3 cellular contexts compared by ENCODE assay signal in genomic region chr2:200767111-200767885, GRCh38.
TF ChIP-seq lines count a peak whose summit lies in the region.

No MANE protein-coding gene starts in this region.

TF ChIP-seq in SK-N-SH, 30 proteins besides CTCF, POLR2A, EP300 and RAD21 (continued from another document):
- TF ChIP-seq, protein P1, sequence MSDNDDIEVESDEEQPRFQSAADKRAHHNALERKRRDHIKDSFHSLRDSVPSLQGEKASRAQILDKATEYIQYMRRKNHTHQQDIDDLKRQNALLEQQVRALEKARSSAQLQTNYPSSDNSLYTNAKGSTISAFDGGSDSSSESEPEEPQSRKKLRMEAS (IDR thresholded peaks at IDR 0.05; ENCODE audit: low read depth), result no peak
- no peak for TF ChIP-seq ZBTB33 (IDR thresholded peaks at IDR 0.05; ENCODE audit: borderline replicate concordance, low read depth)
- TF ChIP-seq SIN3A (IDR thresholded peaks at IDR 0.05; ENCODE audit: borderline replicate concordance, low read depth, low read length), result no peak
- no peak for TF ChIP-seq FOXM1 (IDR thresholded peaks at IDR 0.05; ENCODE audit: low read depth)
- 0 out of 2 replicates have a peak, but pooled peaks have one; percentile 15 for TF ChIP-seq TCF12 (IDR thresholded peaks at IDR 0.05)
- no peak for TF ChIP-seq MEF2A (IDR thresholded peaks at IDR 0.05; ENCODE audit: borderline replicate concordance, low read depth)
TF ChIP-seq in SK-N-SH: peak in this region for 1.

TF ChIP-seq in SK-N-SH treated with all-trans-retinoic acid at 6 μM for 48 hours, 23 proteins besides CTCF, POLR2A, EP300 and RAD21 (continued from another document):
- TF ChIP-seq POU6F1 (CRISPR knock-in tag; IDR thresholded peaks at IDR 0.05; ENCODE audit: borderline replicate concordance, low read depth) (no peak), CSDC2 (CRISPR knock-in tag; IDR thresholded peaks at IDR 0.05) (no peak), PPARA (CRISPR knock-in tag; IDR thresholded peaks at IDR 0.05; ENCODE audit: borderline replicate concordance) (no peak), OSR1 (CRISPR knock-in tag; IDR thresholded peaks at IDR 0.05) (no peak), ZFP3 (CRISPR knock-in tag; IDR thresholded peaks at IDR 0.05) (no peak), TCF4 (CRISPR knock-in tag; IDR thresholded peaks at IDR 0.05; ENCODE audit: borderline replicate concordance) (no peak), ZNF8 (CRISPR knock-in tag; IDR thresholded peaks at IDR 0.05) (no peak), CREB5 (CRISPR knock-in tag; IDR thresholded peaks at IDR 0.05; ENCODE audit: low read depth) (no peak), ZNF70 (CRISPR knock-in tag; IDR thresholded peaks at IDR 0.05) (no peak), CSRNP3 (CRISPR knock-in tag; IDR thresholded peaks at IDR 0.05) (no peak), BACH2 (CRISPR knock-in tag; IDR thresholded peaks at IDR 0.05; ENCODE audit: borderline replicate concordance) (no peak), TSHZ2 (CRISPR knock-in tag; IDR thresholded peaks at IDR 0.05) (no peak), ZNF565 (CRISPR knock-in tag; conservative IDR thresholded peaks at IDR 0.05; ENCODE audit: low read depth) (no peak), PATZ1 (CRISPR knock-in tag; IDR thresholded peaks at IDR 0.05; ENCODE audit: borderline replicate concordance) (no peak), ESRRG (CRISPR knock-in tag; IDR thresholded peaks at IDR 0.05) (no peak)

TF ChIP-seq in K562, 482 proteins besides CTCF, POLR2A, EP300 and RAD21:
- TF ChIP-seq, protein P2, sequence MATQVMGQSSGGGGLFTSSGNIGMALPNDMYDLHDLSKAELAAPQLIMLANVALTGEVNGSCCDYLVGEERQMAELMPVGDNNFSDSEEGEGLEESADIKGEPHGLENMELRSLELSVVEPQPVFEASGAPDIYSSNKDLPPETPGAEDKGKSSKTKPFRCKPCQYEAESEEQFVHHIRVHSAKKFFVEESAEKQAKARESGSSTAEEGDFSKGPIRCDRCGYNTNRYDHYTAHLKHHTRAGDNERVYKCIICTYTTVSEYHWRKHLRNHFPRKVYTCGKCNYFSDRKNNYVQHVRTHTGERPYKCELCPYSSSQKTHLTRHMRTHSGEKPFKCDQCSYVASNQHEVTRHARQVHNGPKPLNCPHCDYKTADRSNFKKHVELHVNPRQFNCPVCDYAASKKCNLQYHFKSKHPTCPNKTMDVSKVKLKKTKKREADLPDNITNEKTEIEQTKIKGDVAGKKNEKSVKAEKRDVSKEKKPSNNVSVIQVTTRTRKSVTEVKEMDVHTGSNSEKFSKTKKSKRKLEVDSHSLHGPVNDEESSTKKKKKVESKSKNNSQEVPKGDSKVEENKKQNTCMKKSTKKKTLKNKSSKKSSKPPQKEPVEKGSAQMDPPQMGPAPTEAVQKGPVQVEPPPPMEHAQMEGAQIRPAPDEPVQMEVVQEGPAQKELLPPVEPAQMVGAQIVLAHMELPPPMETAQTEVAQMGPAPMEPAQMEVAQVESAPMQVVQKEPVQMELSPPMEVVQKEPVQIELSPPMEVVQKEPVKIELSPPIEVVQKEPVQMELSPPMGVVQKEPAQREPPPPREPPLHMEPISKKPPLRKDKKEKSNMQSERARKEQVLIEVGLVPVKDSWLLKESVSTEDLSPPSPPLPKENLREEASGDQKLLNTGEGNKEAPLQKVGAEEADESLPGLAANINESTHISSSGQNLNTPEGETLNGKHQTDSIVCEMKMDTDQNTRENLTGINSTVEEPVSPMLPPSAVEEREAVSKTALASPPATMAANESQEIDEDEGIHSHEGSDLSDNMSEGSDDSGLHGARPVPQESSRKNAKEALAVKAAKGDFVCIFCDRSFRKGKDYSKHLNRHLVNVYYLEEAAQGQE (CRISPR knock-in tag; IDR thresholded peaks at IDR 0.05; ENCODE audit: low read depth), result no peak
- no peak for TF ChIP-seq MAZ (CRISPR knock-in tag; conservative IDR thresholded peaks at IDR 0.05 in 1 of 2, IDR thresholded peaks at IDR 0.05 in 1 of 2)
- TF ChIP-seq ZBTB43 (CRISPR knock-in tag; IDR thresholded peaks at IDR 0.05), result no peak
- TF ChIP-seq ZNF561 (CRISPR knock-in tag; conservative IDR thresholded peaks at IDR 0.05), result no peak
- no peak for TF ChIP-seq ZNF408 (CRISPR knock-in tag; IDR thresholded peaks at IDR 0.05; ENCODE audit: low read depth)
- TF ChIP-seq ZNF644 (tag; IDR thresholded peaks at IDR 0.05; ENCODE audit: low read depth), result no peak
- no peak for TF ChIP-seq EZH2 (IDR thresholded peaks at IDR 0.05; ENCODE audit: borderline replicate concordance, low read depth, low read length)
- TF ChIP-seq HMGXB4 (CRISPR knock-in tag; IDR thresholded peaks at IDR 0.05), result no peak
- no peak for TF ChIP-seq ZFP36 (IDR thresholded peaks at IDR 0.05; ENCODE audit: low read depth, low read length, partially characterized antibody)
